ENCODE assay signal across 12 cellular contexts in genomic region chr15:25175033-25175788, GRCh38.
DNase-seq lines count a peak whose midpoint lies in the region; ATAC-seq and TF ChIP-seq lines count a peak whose summit lies in the region.
"Had no signal": no experiment of that assay in that cellular context is flagged by ENCODE, and none has a peak within 500 bp of the region (broad histone marks: within the 10 kb centered on the region; RNA-seq: fewer than 3 reads in every experiment).

No MANE protein-coding gene starts in this region.

- no peaks in the 10 kb centered on the region for H3K4me1 ChIP-seq in foreskin keratinocyte
- H3K4me1 ChIP-seq: suprapubic skin had no signal

- TF ChIP-seq CTCF in foreskin keratinocyte (conservative IDR thresholded peaks at IDR 0.05), result no peak

- H3K27me3 ChIP-seq in foreskin keratinocyte, result no peaks in the 10 kb centered on the region
- H3K27me3 ChIP-seq: suprapubic skin had no signal

- no peaks in the 10 kb centered on the region for H3K27me3 Mint-ChIP-seq in activated T-cell treated with anti-CD3 and anti-CD28 coated beads, Interleukin-2, amount 50 U/mL, for 24 hours
- H3K27me3 Mint-ChIP-seq: CD8-positive, alpha-beta memory T cell had no signal

- peaks cover 2% of the 10 kb centered on the region for H3K36me3 Mint-ChIP-seq in activated T-cell treated with anti-CD3 and anti-CD28 coated beads, Interleukin-2, amount 50 U/mL, for 24 hours (ENCODE audit: low read depth)

- H3K9me3 Mint-ChIP-seq in activated T-cell treated with anti-CD3 and anti-CD28 coated beads, Interleukin-2, amount 50 U/mL, for 24 hours, result peaks cover 28% of the 10 kb centered on the region

- no peak overlapping the region for H3K4me3 Mint-ChIP-seq in activated T-cell treated with anti-CD3 and anti-CD28 coated beads, Interleukin-2, amount 50 U/mL, for 24 hours
- H3K4me3 Mint-ChIP-seq: CD8-positive, alpha-beta memory T cell had no signal

- DNase-seq in activated T-cell treated with anti-CD3 and anti-CD28 coated beads, Interleukin-2, amount 50 U/mL, for 24 hours, result peak; percentile 7
- DNase-seq in activated T-cell treated with anti-CD3 and anti-CD28 coated beads, Interleukin-2, amount 50 U/mL, for 48 hours, result no peak
- peak; percentile 8 for DNase-seq in activated CD8-positive, alpha-beta memory T cell treated with anti-CD3 and anti-CD28 coated beads, Interleukin-2, amount 50 U/mL, for 48 hours
- peak; percentile 40 for DNase-seq in left lobe of liver (ENCODE audit: low spot score)
- DNase-seq in stimulated activated CD8-positive, alpha-beta memory T cell treated with anti-CD3 and anti-CD28 coated beads, Interleukin-4, amount 100 ng/mL, for 48 hours, result peak; percentile 10
- no peak for DNase-seq in foreskin keratinocyte
- DNase-seq in NCI-H1092 (lab: John Stamatoyannopoulos, UW), result no peak
- DNase-seq in HT-29 (ENCODE audit: low spot score), result no peak
- DNase-seq: NCI-H146 had no signal

- no peaks in the 10 kb centered on the region for H3K4me1 Mint-ChIP-seq in activated T-cell treated with anti-CD3 and anti-CD28 coated beads, Interleukin-2, amount 50 U/mL, for 24 hours (ENCODE audit: low read depth)
- H3K4me1 Mint-ChIP-seq: CD8-positive, alpha-beta memory T cell had no signal

- ATAC-seq in left lobe of liver (no peak), foreskin keratinocyte (no peak)

- H3K27ac ChIP-seq in foreskin keratinocyte, result no peak overlapping the region
- H3K27ac ChIP-seq: epithelial cell of prostate, suprapubic skin had no signal

- no peak overlapping the region for H3K27ac Mint-ChIP-seq in activated T-cell treated with anti-CD3 and anti-CD28 coated beads, Interleukin-2, amount 50 U/mL, for 24 hours
- H3K27ac Mint-ChIP-seq: CD8-positive, alpha-beta memory T cell had no signal

Comparison
In these comparisons a context has a peak if more than half of its experiments do, and no peak if none do; other contexts are left out.
1. DNase-seq: peak in activated T-cell treated with anti-CD3 and anti-CD28 coated beads, Interleukin-2, amount 50 U/mL, for 24 hours (single experiment), activated CD8-positive, alpha-beta memory T cell treated with anti-CD3 and anti-CD28 coated beads, Interleukin-2, amount 50 U/mL, for 48 hours (single experiment), left lobe of liver (single experiment) and stimulated activated CD8-positive, alpha-beta memory T cell treated with anti-CD3 and anti-CD28 coated beads, Interleukin-4, amount 100 ng/mL, for 48 hours (single experiment); none in activated T-cell treated with anti-CD3 and anti-CD28 coated beads, Interleukin-2, amount 50 U/mL, for 48 hours (0 of 2), foreskin keratinocyte (0 of 2), NCI-H1092 (single experiment) and HT-29 (single experiment).